ENCODE assay signal across 10 cellular contexts in the genomic region with DNA sequence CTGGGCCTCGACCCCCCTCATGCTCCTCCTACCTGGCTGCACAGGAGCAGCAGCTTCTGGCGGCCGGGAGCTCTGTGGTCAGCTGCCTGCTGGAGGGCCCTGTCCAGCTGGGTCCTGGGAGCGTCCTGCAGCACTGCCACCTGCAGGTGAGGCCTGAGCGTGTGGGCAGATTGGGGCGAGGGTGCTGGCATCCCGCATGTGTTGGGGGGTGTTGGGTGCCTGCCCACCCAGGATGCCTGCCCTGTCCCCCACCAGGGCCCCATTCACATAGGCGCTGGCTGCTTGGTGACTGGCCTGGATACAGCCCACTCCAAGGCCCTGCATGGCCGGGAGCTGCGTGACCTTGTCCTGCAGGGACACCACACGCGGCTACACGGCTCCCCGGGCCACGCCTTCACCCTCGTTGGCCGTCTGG. TPM values are rescaled to one million over a fixed set of nuclear protein-coding genes. Genes with fewer than 3 reads are reported as not detected.
A peak's percentile ranks its signal among the peaks of the same experiment; 100 is the strongest.
DNase-seq lines count a peak whose midpoint lies in the region; ATAC-seq and TF ChIP-seq lines count a peak whose summit lies in the region.
"Had no signal": no experiment of that assay in that cellular context is flagged by ENCODE, and none has a peak within 500 bp of the region (broad histone marks: within the 10 kb centered on the region; RNA-seq: fewer than 3 reads in every experiment).

No MANE protein-coding gene starts in this region.

- 76% methylated on average over 17 of the region's 17 CpGs; no CpG with 5 or more reads in 1 of the 2 donors for WGBS in transverse colon (ENCODE audit: low coverage in 1 of 2), 2 donors

- H3K4me3 Mint-ChIP-seq in WTC11: no peak overlapping the region

- peaks cover 3% of the 10 kb centered on the region; the same call in 1 of the 2 replicates for H3K4me1 Mint-ChIP-seq in WTC11

- TF ChIP-seq POLR2A in transverse colon (IDR thresholded peaks at IDR 0.05): no peak

- TF ChIP-seq CTCF in WTC11 (IDR thresholded peaks at IDR 0.05) (no peak), transverse colon (IDR thresholded peaks at IDR 0.05) (peak; percentile 24 to 57 (median 34))

- no peaks in the 10 kb centered on the region for H3K9me3 ChIP-seq in transverse colon
- H3K9me3 ChIP-seq: sigmoid colon had no signal

- H3K4me1 ChIP-seq in transverse colon: no peaks in the 10 kb centered on the region
- H3K4me1 ChIP-seq: sigmoid colon had no signal

- intact Hi-C loops in transverse colon (cut with DNase I; ENCODE audit: low total_unique reads): no loop called here

- in situ Hi-C loops in transverse colon (cut with MboI; ENCODE audit: low pct_ligation_motif_present in 1 of 4, low pct_unique_long_range_greater_than_20kb in 1 of 4, low sequenced_read_pairs in 3 of 4): loop anchor here in 1 of 4 donors (25.0 kb wide), 1 partner anchor 109 kb away; no protein-coding TSS in a partner anchor

- CTCF ChIA-PET in WTC11 (lab: Charles Lee): interaction anchor here (0.6 to 3.1 kb wide), 31 partner anchors 8 to 141 kb away, joined by 3 to 42 read pairs (median 5); partner anchors contain the start of genes COG4, DDX19A, FCSK and SF3B3

- no peak overlapping the region for H3K27ac Mint-ChIP-seq in WTC11

- H3K4me3 ChIP-seq in transverse colon: no peak overlapping the region
- H3K4me3 ChIP-seq: sigmoid colon had no signal

- TF ChIP-seq EP300 in transverse colon (IDR thresholded peaks at IDR 0.05; ENCODE audit: low read depth): no peak

- H3K27me3 ChIP-seq in transverse colon: no peaks in the 10 kb centered on the region
- H3K27me3 ChIP-seq: sigmoid colon had no signal

- no peak overlapping the region for H3K27ac ChIP-seq in transverse colon
- H3K27ac ChIP-seq: sigmoid colon had no signal

- no peaks in the 10 kb centered on the region for H3K27me3 Mint-ChIP-seq in WTC11 (ENCODE audit: low read depth)

- H3K9me3 Mint-ChIP-seq in WTC11: no peaks in the 10 kb centered on the region

- DNase-seq in DMS53 (lab: John Stamatoyannopoulos, UW): peak; percentile 38
- DNase-seq in DMS53 treated with DMSO at 0.1 percent for 48 hours (lab: John Stamatoyannopoulos, UW; ENCODE audit: unreplicated experiment): no peak
- peak; percentile 76 for DNase-seq in WTC11 (ENCODE audit: low spot score)
- peak; percentile 94 for DNase-seq in iPS-NIHi11 (ENCODE audit: low spot score)
- DNase-seq in transverse colon: peak; percentile 26
- DNase-seq in stimulated activated CD4-positive, alpha-beta T cell treated with anti-CD3 and anti-CD28 coated beads, Interleukin-1b, Interleukin-23, amount 100 ng/mL, for 48 hours: no peak
- DNase-seq in NCI-H1930 (lab: John Stamatoyannopoulos, UW): no peak
- DNase-seq in hippocampal formation (lab: John Stamatoyannopoulos, UW): no peak
- DNase-seq: NCI-H1105, sigmoid colon had no signal

- no peaks in the 10 kb centered on the region for H3K36me3 Mint-ChIP-seq in WTC11

- peaks cover 0 to 3% (median 0%) of the 10 kb centered on the region in 4 donors for H3K36me3 ChIP-seq in transverse colon

- ATAC-seq in WTC11: peak; percentile 63

- POLR2A ChIA-PET in WTC11 (lab: Charles Lee): interaction anchor here (0.8 to 1.4 kb wide), 2 partner anchors 16 to 89 kb away, joined by 3 to 6 read pairs; partner anchors contain the start of gene FCSK

TF ChIP-seq in WTC11, 78 proteins besides CTCF, POLR2A, EP300 and RAD21:
- TF ChIP-seq SP1 (CRISPR knock-in tag; conservative IDR thresholded peaks at IDR 0.05) (no peak), ZNF416 (CRISPR knock-in tag; IDR thresholded peaks at IDR 0.05) (no peak), GABPB1 (CRISPR knock-in tag; IDR thresholded peaks at IDR 0.05) (peak; percentile 28; the same call in 1 of the 2 replicates), RELA (CRISPR knock-in tag; IDR thresholded peaks at IDR 0.05; ENCODE audit: borderline replicate concordance) (0 out of 2 replicates have a peak, but pooled peaks have one; percentile 40), USF2 (CRISPR knock-in tag; IDR thresholded peaks at IDR 0.05) (0 out of 2 replicates have a peak, but pooled peaks have one; percentile 13), ESRRA (CRISPR knock-in tag; IDR thresholded peaks at IDR 0.05; ENCODE audit: borderline replicate concordance) (no peak)

RNA-seq across cellular contexts. Expression of gene FCSK, which starts 16.5 kb away (rescaled TPM):
- total RNA-seq in WTC11 (2021): 7.0 to 10.6 TPM (median 8.6 TPM) in 3 replicates
- 10 to 100 TPM; 38.5 to 62.7 (median 43.1) TPM for total RNA-seq in transverse colon

RNA-seq across cellular contexts. Expression of gene ST3GAL2, which starts 32.0 kb away (rescaled TPM):
- total RNA-seq in WTC11 (2021) (46.0 to 49.4 TPM (median 46.2 TPM) in 3 replicates), transverse colon (10 to 100 TPM in 2 of 4 donors, 1 to 10 TPM in 2; 2.6 to 16.5 (median 8.5) TPM)

RNA-seq across cellular contexts. Expression of gene COG4, which starts 52.4 kb away (rescaled TPM):
- 56.6 to 65.6 TPM (median 61.8 TPM) in 3 replicates for total RNA-seq in WTC11 (2021)
- 100 to 1,000 TPM in 1 of 4 donors, 10 to 100 TPM in 3; 55.4 to 200 (median 64.0) TPM for total RNA-seq in transverse colon

RNA-seq across cellular contexts. Expression of gene SF3B3, which starts 52.7 kb away (rescaled TPM):
- total RNA-seq in WTC11 (2021): 423 to 475 TPM (median 430 TPM) in 3 replicates
- total RNA-seq in transverse colon: 100 to 1,000 TPM in 1 of 4 donors, 10 to 100 TPM in 3; 59.5 to 135 (median 72.8) TPM

Comparison
In these comparisons a context has a peak if more than half of its experiments do, and no peak if none do; other contexts are left out.
1. DNase-seq: peak in DMS53 (single experiment), WTC11 (single experiment), iPS-NIHi11 (single experiment) and transverse colon (single experiment); none in DMS53 treated with DMSO at 0.1 percent for 48 hours (single experiment), stimulated activated CD4-positive, alpha-beta T cell treated with anti-CD3 and anti-CD28 coated beads, Interleukin-1b, Interleukin-23, amount 100 ng/mL, for 48 hours (single experiment), NCI-H1930 (0 of 2) and hippocampal formation (0 of 2).